Comparison of ENCODE assay signal across 1 cellular context in the genomic region with DNA sequence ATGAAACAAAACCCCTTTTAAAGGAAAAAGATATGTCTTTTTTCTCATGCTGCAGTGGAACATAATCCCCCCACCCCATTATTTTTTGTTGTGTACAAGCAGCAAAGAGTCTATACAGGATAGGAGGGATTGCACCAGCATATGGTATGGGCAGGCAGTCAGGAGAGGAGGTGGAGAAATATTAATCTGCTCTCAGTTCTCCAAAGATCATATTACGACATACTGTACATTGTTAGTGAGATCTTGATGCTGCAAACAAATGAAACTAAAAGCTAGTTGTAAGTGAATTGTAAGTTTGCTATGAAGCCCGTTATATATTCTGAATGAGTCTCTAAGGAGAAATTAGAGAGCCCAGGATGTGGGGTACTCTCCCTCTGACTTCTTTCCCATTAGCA.
A peak's percentile ranks its signal among the peaks of the same experiment; 100 is the strongest.
TF ChIP-seq lines count a peak whose summit lies in the region.

No MANE protein-coding gene starts in this region.

TF ChIP-seq in HepG2, 621 proteins besides CTCF, POLR2A, EP300 and RAD21 (continued from another document):
- TF ChIP-seq, protein P1, sequence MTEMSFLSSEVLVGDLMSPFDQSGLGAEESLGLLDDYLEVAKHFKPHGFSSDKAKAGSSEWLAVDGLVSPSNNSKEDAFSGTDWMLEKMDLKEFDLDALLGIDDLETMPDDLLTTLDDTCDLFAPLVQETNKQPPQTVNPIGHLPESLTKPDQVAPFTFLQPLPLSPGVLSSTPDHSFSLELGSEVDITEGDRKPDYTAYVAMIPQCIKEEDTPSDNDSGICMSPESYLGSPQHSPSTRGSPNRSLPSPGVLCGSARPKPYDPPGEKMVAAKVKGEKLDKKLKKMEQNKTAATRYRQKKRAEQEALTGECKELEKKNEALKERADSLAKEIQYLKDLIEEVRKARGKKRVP (CRISPR knock-in tag; IDR thresholded peaks at IDR 0.05), result peak in 1 of 2 experiments; percentile 26; a peak in 1 of 4 replicates
- TF ChIP-seq RFX5 (IDR thresholded peaks at IDR 0.05; ENCODE audit: low read depth, low read length) (no peak), SOX6 (IDR thresholded peaks at IDR 0.05) (no peak), SOX6 (CRISPR knock-in tag; IDR thresholded peaks at IDR 0.05) (peak; percentile 11; the same call in 1 of the 2 replicates)
- TF ChIP-seq, protein P2, sequence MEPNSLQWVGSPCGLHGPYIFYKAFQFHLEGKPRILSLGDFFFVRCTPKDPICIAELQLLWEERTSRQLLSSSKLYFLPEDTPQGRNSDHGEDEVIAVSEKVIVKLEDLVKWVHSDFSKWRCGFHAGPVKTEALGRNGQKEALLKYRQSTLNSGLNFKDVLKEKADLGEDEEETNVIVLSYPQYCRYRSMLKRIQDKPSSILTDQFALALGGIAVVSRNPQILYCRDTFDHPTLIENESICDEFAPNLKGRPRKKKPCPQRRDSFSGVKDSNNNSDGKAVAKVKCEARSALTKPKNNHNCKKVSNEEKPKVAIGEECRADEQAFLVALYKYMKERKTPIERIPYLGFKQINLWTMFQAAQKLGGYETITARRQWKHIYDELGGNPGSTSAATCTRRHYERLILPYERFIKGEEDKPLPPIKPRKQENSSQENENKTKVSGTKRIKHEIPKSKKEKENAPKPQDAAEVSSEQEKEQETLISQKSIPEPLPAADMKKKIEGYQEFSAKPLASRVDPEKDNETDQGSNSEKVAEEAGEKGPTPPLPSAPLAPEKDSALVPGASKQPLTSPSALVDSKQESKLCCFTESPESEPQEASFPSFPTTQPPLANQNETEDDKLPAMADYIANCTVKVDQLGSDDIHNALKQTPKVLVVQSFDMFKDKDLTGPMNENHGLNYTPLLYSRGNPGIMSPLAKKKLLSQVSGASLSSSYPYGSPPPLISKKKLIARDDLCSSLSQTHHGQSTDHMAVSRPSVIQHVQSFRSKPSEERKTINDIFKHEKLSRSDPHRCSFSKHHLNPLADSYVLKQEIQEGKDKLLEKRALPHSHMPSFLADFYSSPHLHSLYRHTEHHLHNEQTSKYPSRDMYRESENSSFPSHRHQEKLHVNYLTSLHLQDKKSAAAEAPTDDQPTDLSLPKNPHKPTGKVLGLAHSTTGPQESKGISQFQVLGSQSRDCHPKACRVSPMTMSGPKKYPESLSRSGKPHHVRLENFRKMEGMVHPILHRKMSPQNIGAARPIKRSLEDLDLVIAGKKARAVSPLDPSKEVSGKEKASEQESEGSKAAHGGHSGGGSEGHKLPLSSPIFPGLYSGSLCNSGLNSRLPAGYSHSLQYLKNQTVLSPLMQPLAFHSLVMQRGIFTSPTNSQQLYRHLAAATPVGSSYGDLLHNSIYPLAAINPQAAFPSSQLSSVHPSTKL (CRISPR knock-in tag; IDR thresholded peaks at IDR 0.05), result 0 out of 2 replicates have a peak, but pooled peaks have one; percentile 19
TF ChIP-seq in HepG2: peak in this region for 6.
